In genomic region chr19:50486823-50487515, GRCh38 we compare ENCODE assay signal across 1 cellular context.
TF ChIP-seq lines count a peak whose summit lies in the region.

No MANE protein-coding gene starts in this region.

TF ChIP-seq in SK-N-SH, 30 proteins besides CTCF, POLR2A, EP300 and RAD21 (continued from another document):
- TF ChIP-seq IRF3 (IDR thresholded peaks at IDR 0.05; ENCODE audit: low read depth, low read length) (no peak), REST (IDR thresholded peaks at IDR 0.05; ENCODE audit: low read depth, low read length) (no peak), RFX5 (IDR thresholded peaks at IDR 0.05; ENCODE audit: low read length) (no peak), MEF2A (IDR thresholded peaks at IDR 0.05; ENCODE audit: borderline replicate concordance, low read depth) (no peak), YY1 (IDR thresholded peaks at IDR 0.05; ENCODE audit: low read depth) (no peak), CHD2 (IDR thresholded peaks at IDR 0.05; ENCODE audit: low read length, partially characterized antibody) (no peak), TCF12 (IDR thresholded peaks at IDR 0.05) (no peak), ELF1 (IDR thresholded peaks at IDR 0.05) (no peak)
